In the genomic region with DNA sequence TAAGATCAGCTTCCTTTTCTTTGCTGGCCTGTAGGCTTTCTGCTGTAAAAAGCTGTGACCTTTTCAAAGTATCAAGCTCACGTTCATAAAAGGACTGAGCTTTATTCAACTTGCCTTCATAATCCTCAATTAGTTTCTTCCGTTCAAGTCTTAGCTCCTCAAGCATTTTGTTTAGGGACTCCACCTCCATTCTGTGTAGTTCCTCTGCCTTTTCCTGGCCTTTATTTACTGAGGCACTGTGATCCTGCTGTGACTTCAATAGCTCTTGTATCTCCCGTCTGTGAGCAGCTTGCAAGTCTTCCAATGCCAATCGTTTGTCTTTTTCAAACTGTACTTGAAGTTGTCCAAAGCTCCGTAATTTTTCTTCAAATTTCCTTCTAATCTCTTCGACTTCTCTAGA, we compare ENCODE assay signal across 1 cellular context.
TF ChIP-seq lines count a peak whose summit lies in the region.

No MANE protein-coding gene starts in this region.

TF ChIP-seq in GM23338, 12 proteins besides CTCF, POLR2A, EP300 and RAD21 (continued from another document):
- TF ChIP-seq EZH2 (IDR thresholded peaks at IDR 0.05; ENCODE audit: low read depth, unreplicated experiment), result no peak
- no peak for TF ChIP-seq JUNB (IDR thresholded peaks at IDR 0.05; ENCODE audit: unreplicated experiment)
- TF ChIP-seq, protein P1, sequence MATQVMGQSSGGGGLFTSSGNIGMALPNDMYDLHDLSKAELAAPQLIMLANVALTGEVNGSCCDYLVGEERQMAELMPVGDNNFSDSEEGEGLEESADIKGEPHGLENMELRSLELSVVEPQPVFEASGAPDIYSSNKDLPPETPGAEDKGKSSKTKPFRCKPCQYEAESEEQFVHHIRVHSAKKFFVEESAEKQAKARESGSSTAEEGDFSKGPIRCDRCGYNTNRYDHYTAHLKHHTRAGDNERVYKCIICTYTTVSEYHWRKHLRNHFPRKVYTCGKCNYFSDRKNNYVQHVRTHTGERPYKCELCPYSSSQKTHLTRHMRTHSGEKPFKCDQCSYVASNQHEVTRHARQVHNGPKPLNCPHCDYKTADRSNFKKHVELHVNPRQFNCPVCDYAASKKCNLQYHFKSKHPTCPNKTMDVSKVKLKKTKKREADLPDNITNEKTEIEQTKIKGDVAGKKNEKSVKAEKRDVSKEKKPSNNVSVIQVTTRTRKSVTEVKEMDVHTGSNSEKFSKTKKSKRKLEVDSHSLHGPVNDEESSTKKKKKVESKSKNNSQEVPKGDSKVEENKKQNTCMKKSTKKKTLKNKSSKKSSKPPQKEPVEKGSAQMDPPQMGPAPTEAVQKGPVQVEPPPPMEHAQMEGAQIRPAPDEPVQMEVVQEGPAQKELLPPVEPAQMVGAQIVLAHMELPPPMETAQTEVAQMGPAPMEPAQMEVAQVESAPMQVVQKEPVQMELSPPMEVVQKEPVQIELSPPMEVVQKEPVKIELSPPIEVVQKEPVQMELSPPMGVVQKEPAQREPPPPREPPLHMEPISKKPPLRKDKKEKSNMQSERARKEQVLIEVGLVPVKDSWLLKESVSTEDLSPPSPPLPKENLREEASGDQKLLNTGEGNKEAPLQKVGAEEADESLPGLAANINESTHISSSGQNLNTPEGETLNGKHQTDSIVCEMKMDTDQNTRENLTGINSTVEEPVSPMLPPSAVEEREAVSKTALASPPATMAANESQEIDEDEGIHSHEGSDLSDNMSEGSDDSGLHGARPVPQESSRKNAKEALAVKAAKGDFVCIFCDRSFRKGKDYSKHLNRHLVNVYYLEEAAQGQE (IDR thresholded peaks at IDR 0.05; ENCODE audit: unreplicated experiment), result no peak
- no peak for TF ChIP-seq STAT1 (IDR thresholded peaks at IDR 0.05; ENCODE audit: unreplicated experiment)
- TF ChIP-seq, protein P2, sequence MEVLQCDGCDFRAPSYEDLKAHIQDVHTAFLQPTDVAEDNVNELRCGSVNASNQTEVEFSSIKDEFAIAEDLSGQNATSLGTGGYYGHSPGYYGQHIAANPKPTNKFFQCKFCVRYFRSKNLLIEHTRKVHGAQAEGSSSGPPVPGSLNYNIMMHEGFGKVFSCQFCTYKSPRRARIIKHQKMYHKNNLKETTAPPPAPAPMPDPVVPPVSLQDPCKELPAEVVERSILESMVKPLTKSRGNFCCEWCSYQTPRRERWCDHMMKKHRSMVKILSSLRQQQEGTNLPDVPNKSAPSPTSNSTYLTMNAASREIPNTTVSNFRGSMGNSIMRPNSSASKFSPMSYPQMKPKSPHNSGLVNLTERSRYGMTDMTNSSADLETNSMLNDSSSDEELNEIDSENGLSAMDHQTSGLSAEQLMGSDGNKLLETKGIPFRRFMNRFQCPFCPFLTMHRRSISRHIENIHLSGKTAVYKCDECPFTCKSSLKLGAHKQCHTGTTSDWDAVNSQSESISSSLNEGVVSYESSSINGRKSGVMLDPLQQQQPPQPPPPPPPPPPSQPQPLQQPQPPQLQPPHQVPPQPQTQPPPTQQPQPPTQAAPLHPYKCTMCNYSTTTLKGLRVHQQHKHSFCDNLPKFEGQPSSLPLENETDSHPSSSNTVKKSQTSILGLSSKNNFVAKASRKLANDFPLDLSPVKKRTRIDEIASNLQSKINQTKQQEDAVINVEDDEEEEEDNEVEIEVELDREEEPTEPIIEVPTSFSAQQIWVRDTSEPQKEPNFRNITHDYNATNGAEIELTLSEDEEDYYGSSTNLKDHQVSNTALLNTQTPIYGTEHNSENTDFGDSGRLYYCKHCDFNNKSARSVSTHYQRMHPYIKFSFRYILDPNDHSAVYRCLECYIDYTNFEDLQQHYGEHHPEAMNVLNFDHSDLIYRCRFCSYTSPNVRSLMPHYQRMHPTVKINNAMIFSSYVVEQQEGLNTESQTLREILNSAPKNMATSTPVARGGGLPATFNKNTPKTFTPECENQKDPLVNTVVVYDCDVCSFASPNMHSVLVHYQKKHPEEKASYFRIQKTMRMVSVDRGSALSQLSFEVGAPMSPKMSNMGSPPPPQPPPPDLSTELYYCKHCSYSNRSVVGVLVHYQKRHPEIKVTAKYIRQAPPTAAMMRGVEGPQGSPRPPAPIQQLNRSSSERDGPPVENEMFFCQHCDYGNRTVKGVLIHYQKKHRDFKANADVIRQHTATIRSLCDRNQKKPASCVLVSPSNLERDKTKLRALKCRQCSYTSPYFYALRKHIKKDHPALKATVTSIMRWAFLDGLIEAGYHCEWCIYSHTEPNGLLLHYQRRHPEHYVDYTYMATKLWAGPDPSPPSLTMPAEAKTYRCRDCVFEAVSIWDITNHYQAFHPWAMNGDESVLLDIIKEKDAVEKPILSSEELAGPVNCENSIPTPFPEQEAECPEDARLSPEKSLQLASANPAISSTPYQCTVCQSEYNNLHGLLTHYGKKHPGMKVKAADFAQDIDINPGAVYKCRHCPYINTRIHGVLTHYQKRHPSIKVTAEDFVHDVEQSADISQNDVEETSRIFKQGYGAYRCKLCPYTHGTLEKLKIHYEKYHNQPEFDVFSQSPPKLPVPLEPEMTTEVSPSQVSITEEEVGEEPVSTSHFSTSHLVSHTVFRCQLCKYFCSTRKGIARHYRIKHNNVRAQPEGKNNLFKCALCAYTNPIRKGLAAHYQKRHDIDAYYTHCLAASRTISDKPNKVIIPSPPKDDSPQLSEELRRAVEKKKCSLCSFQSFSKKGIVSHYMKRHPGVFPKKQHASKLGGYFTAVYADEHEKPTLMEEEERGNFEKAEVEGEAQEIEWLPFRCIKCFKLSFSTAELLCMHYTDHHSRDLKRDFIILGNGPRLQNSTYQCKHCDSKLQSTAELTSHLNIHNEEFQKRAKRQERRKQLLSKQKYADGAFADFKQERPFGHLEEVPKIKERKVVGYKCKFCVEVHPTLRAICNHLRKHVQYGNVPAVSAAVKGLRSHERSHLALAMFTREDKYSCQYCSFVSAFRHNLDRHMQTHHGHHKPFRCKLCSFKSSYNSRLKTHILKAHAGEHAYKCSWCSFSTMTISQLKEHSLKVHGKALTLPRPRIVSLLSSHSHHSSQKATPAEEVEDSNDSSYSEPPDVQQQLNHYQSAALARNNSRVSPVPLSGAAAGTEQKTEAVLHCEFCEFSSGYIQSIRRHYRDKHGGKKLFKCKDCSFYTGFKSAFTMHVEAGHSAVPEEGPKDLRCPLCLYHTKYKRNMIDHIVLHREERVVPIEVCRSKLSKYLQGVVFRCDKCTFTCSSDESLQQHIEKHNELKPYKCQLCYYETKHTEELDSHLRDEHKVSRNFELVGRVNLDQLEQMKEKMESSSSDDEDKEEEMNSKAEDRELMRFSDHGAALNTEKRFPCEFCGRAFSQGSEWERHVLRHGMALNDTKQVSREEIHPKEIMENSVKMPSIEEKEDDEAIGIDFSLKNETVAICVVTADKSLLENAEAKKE (CRISPR knock-in tag; IDR thresholded peaks at IDR 0.05), result peak; percentile 79
- peak; percentile 73; the same call in 1 of the 2 replicates for TF ChIP-seq NANOG (IDR thresholded peaks at IDR 0.05; ENCODE audit: borderline replicate concordance)
- TF ChIP-seq ZNF114 (CRISPR knock-in tag; IDR thresholded peaks at IDR 0.05), result 0 out of 2 replicates have a peak, but pooled peaks have one; percentile 20
- TF ChIP-seq CREB1 (CRISPR knock-in tag; IDR thresholded peaks at IDR 0.05; ENCODE audit: low read depth), result no peak
